In genomic region chr13:88602786-88603777, GRCh38 we compare ENCODE assay signal across 18 cellular contexts.
DNase-seq lines count a peak whose midpoint lies in the region; ATAC-seq and TF ChIP-seq lines count a peak whose summit lies in the region.
"Had no signal": no experiment of that assay in that cellular context is flagged by ENCODE, and none has a peak within 500 bp of the region (broad histone marks: within the 10 kb centered on the region; RNA-seq: fewer than 3 reads in every experiment).

No MANE protein-coding gene starts in this region.

- H3K4me3 ChIP-seq in Karpas-422 (ENCODE audit: low read length) (no peak overlapping the region), SJCRH30 (no peak overlapping the region), smooth muscle cell (no peak overlapping the region), testis (no peak overlapping the region)

- TF ChIP-seq CTCF in smooth muscle cell (IDR thresholded peaks at IDR 0.05; ENCODE audit: borderline replicate concordance, insufficient read depth, poor library complexity, severe bottlenecking) (no peak), testis (IDR thresholded peaks at IDR 0.05) (no peak)

- H3K36me3 ChIP-seq in Karpas-422 (ENCODE audit: insufficient read depth, low read length), result no peaks in the 10 kb centered on the region
- no peaks in the 10 kb centered on the region for H3K36me3 ChIP-seq in SJCRH30
- no peaks in the 10 kb centered on the region for H3K36me3 ChIP-seq in smooth muscle cell (ENCODE audit: low read depth)
- no peaks in the 10 kb centered on the region for H3K36me3 ChIP-seq in testis (ENCODE audit: low read depth, missing control alignments)

- DNase-seq in Karpas-422 (no peak), SJCRH30 (peak; percentile 40 to 64), epithelial cell of prostate (ENCODE audit: low read depth, low spot score) (no peak), smooth muscle cell (lab: John Stamatoyannopoulos, UW; ENCODE audit: unreplicated experiment) (no peak), testis (no peak)
- DNase-seq in activated CD4-positive, alpha-beta T cell treated with anti-CD3 and anti-CD28 coated beads for 4 hours, result no peak
- DNase-seq: CD4-positive, CD25-positive, alpha-beta regulatory T cell; GDM1; H9; HFFc6; KG1; NCI-H1105; NCI-H146; NCI-H2029; NCI-H524 treated with DMSO at 0.1 percent for 48 hours; RPMI8226; SK-N-SH had no signal

- H3K9ac ChIP-seq in Karpas-422 (ENCODE audit: low read length) (no peak overlapping the region), smooth muscle cell (ENCODE audit: low read depth) (no peak overlapping the region)
- H3K9ac ChIP-seq: SK-N-SH had no signal

- WGBS in smooth muscle cell (ENCODE audit: low lambda C conversion rate), result 77% methylated on average over 5 of the region's 5 CpGs
- 59 to 78% methylated on average over 5 of the region's 5 CpGs for WGBS in testis, 2 donors

- H3F3A ChIP-seq in smooth muscle cell (ENCODE audit: low read depth), result no peaks in the 10 kb centered on the region

- H3K27ac ChIP-seq in Karpas-422 (ENCODE audit: low read length), result no peak overlapping the region
- H3K27ac ChIP-seq in SJCRH30, result peak overlapping the region; percentile 31
- peak overlapping the region; percentile 55 for H3K27ac ChIP-seq in epithelial cell of prostate
- H3K27ac ChIP-seq in smooth muscle cell (ENCODE audit: low read depth), result peak overlapping the region; percentile 5
- H3K27ac ChIP-seq in testis, result no peak overlapping the region

- H3K9me2 ChIP-seq in Karpas-422 (replicated peaks; ENCODE audit: insufficient read depth, low read length), result no peaks in the 10 kb centered on the region
- H3K9me2 ChIP-seq: SK-N-SH had no signal

- no peaks in the 10 kb centered on the region for H3K4me1 ChIP-seq in Karpas-422 (ENCODE audit: low read length)
- H3K4me1 ChIP-seq in SJCRH30, result peaks cover 9% of the 10 kb centered on the region
- no peaks in the 10 kb centered on the region for H3K4me1 ChIP-seq in smooth muscle cell (ENCODE audit: low read depth)
- no peaks in the 10 kb centered on the region for H3K4me1 ChIP-seq in testis

- H3K9me3 ChIP-seq in Karpas-422 (ENCODE audit: low read length) (peaks cover 4% of the 10 kb centered on the region), SJCRH30 (replicated peaks) (no peaks in the 10 kb centered on the region), smooth muscle cell (replicated peaks; ENCODE audit: low read depth) (no peaks in the 10 kb centered on the region), testis (no peaks in the 10 kb centered on the region)
- H3K9me3 ChIP-seq: SK-N-SH had no signal

- no peak for ATAC-seq in GM18511 (IDR thresholded peaks at IDR 0.05; ENCODE audit: unreplicated experiment)

- no peak overlapping the region for H3K4me2 ChIP-seq in Karpas-422 (ENCODE audit: low read depth, low read length, poor library complexity, severe bottlenecking)
- H3K4me2 ChIP-seq in smooth muscle cell, result peak overlapping the region; percentile 15
- H3K4me2 ChIP-seq: SK-N-SH had no signal

- intact Hi-C loops in testis (cut with DNase I; ENCODE audit: low total_unique reads), result no loop called here

- H3K79me2 ChIP-seq in Karpas-422 (ENCODE audit: low read length) (no peaks in the 10 kb centered on the region), smooth muscle cell (ENCODE audit: low read depth) (no peaks in the 10 kb centered on the region)

- H4K20me1 ChIP-seq in Karpas-422 (ENCODE audit: insufficient read depth, low read depth, low read length), result no peaks in the 10 kb centered on the region
- H4K20me1 ChIP-seq in smooth muscle cell (ENCODE audit: low read depth), result no peaks in the 10 kb centered on the region

- no peak for TF ChIP-seq POLR2A in testis (IDR thresholded peaks at IDR 0.05)

- H3K27me3 ChIP-seq in Karpas-422 (ENCODE audit: low read length), result no peaks in the 10 kb centered on the region
- no peaks in the 10 kb centered on the region for H3K27me3 ChIP-seq in SJCRH30
- H3K27me3 ChIP-seq in smooth muscle cell (ENCODE audit: low read depth), result no peaks in the 10 kb centered on the region
- no peaks in the 10 kb centered on the region for H3K27me3 ChIP-seq in testis

- peak overlapping the region; percentile 96 for H2AFZ ChIP-seq in Karpas-422 (ENCODE audit: low read length)
- peak overlapping the region; percentile 10 for H2AFZ ChIP-seq in smooth muscle cell (ENCODE audit: low read depth)

Comparison
In these comparisons a context has a peak if more than half of its experiments do, and no peak if none do; other contexts are left out.
1. DNase-seq: peak in SJCRH30 (2 of 2); none in Karpas-422 (single experiment), epithelial cell of prostate (single experiment), smooth muscle cell (single experiment), activated CD4-positive, alpha-beta T cell treated with anti-CD3 and anti-CD28 coated beads for 4 hours (0 of 2) and testis (single experiment).
2. H3K27ac ChIP-seq: peak in SJCRH30 (single experiment), epithelial cell of prostate (single experiment) and smooth muscle cell (single experiment); none in Karpas-422 (single experiment) and testis (0 of 2).